Comparison of ENCODE assay signal across 8 cellular contexts in the genomic region with DNA sequence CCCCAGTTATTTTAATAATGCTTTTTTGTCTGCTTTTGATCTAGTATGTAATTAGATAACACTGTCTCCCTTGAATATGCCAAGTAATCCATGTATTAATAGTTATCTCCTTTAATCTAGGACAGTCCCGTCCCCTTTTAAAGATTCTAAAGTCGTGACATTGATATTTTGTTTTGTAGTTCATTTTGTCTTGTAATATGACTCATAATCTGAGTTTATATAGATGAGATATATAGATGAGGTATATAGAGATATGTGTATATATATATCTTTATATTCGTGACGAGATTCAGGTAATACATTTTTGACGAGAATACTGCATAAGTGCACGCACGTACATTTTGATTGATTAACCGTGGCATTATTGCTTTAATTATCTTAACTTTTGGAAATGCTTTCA. TPM values are rescaled to one million over a fixed set of nuclear protein-coding genes. Genes with fewer than 3 reads are reported as not detected.
DNase-seq lines count a peak whose midpoint lies in the region; ATAC-seq and TF ChIP-seq lines count a peak whose summit lies in the region.

No MANE protein-coding gene starts in this region.

- H3K27ac ChIP-seq in heart left ventricle (peak overlapping the region in 11 of 12 donors; percentile 95 to 100 (median 99)), lower lobe of right lung (peak overlapping the region; percentile 99), upper lobe of left lung (peak overlapping the region in 3 of 4 donors; percentile 96 to 99 (median 98))

- intact Hi-C loops in heart left ventricle (cut with DNase I) = loop anchor here in 8 of 10 donors (2.0 to 10.0 kb wide), 4 partner anchors 219 to 381 kb away; a partner anchor contains a TSS
- intact Hi-C loops in left ventricle myocardium superior (cut with micrococcal nuclease) = no loop called here
- intact Hi-C loops in lower lobe of right lung (cut with DNase I) = no loop called here

- peak overlapping the region; percentile 70 to 95 (median 84) for H3K4me3 ChIP-seq in heart left ventricle
- H3K4me3 ChIP-seq in astrocyte of the cerebellum (ENCODE audit: low read depth, low read length) = peak overlapping the region; percentile 79
- peak overlapping the region; percentile 71 for H3K4me3 ChIP-seq in lower lobe of right lung
- H3K4me3 ChIP-seq in upper lobe of left lung = peak overlapping the region in 3 of 4 donors; percentile 64 to 81 (median 73)

- in situ Hi-C loops in astrocyte of the cerebellum (cut with HindIII; ENCODE audit: low sequenced_read_pairs) = no loop called here

- TF ChIP-seq EP300 in upper lobe of left lung (IDR thresholded peaks at IDR 0.05) = no peak

- H3K36me3 ChIP-seq in heart left ventricle (no peaks in the 10 kb centered on the region), lower lobe of right lung (no peaks in the 10 kb centered on the region), upper lobe of left lung (no peaks in the 10 kb centered on the region)

- H3K27me3 ChIP-seq in heart left ventricle (no peaks in the 10 kb centered on the region), lower lobe of right lung (ENCODE audit: low read depth) (no peaks in the 10 kb centered on the region), upper lobe of left lung (no peaks in the 10 kb centered on the region)

- TF ChIP-seq CTCF in heart left ventricle (IDR thresholded peaks at IDR 0.05) (no peak), astrocyte of the cerebellum (IDR thresholded peaks at IDR 0.05; ENCODE audit: low read depth, low read length, missing control alignments) (no peak), lower lobe of right lung (IDR thresholded peaks at IDR 0.05) (no peak), upper lobe of left lung (IDR thresholded peaks at IDR 0.05) (no peak)

- peaks cover 4 to 52% (median 32%) of the 10 kb centered on the region in 12 donors for H3K4me1 ChIP-seq in heart left ventricle
- H3K4me1 ChIP-seq in lower lobe of right lung = peaks cover 43% of the 10 kb centered on the region
- peaks cover 25 to 47% (median 28%) of the 10 kb centered on the region in 4 donors for H3K4me1 ChIP-seq in upper lobe of left lung

- no peaks in the 10 kb centered on the region for H3K9me3 ChIP-seq in heart left ventricle
- H3K9me3 ChIP-seq in lower lobe of right lung = no peaks in the 10 kb centered on the region
- H3K9me3 ChIP-seq in upper lobe of left lung = no peaks in the 10 kb centered on the region

- WGBS in heart left ventricle, 4 donors = 21 to 26% (median 24%) methylated on average over 8 of the region's 8 CpGs
- 34 to 36% methylated on average over 8 of the region's 8 CpGs for WGBS in upper lobe of left lung, 2 donors

- DNase-seq in heart left ventricle (no peak), left ventricle myocardium superior (no peak), astrocyte of the cerebellum (ENCODE audit: low read depth) (no peak), lower lobe of right lung (no peak), upper lobe of left lung (no peak), OCI-M1 (lab: John Stamatoyannopoulos, UW) (no peak), NCI-H1105 (lab: John Stamatoyannopoulos, UW) (no peak)
- DNase-seq in activated effector memory CD4-positive, alpha-beta T cell treated with Interleukin-2 at 50 U/mL for 16 hours = no peak

- TF ChIP-seq POLR2A in heart left ventricle (IDR thresholded peaks at IDR 0.05) (no peak), upper lobe of left lung (IDR thresholded peaks at IDR 0.05) (no peak)

- ATAC-seq in heart left ventricle = no peak
- no peak for ATAC-seq in left ventricle myocardium superior
- no peak for ATAC-seq in lower lobe of right lung
- no peak for ATAC-seq in upper lobe of left lung (ENCODE audit: low FRiP score in 2 of 2)

RNA-seq across cellular contexts. Expression of a gene that starts 1.6 kb away (rescaled TPM):
- total RNA-seq in heart left ventricle (10 to 100 TPM; 13.5 to 34.2 (median 28.4) TPM), left ventricle myocardium superior (32.3 TPM), lower lobe of right lung (60.7 TPM), upper lobe of left lung (100 to 1,000 TPM in 3 of 6 donors, 10 to 100 TPM in 3; 48.6 to 294 (median 106) TPM)
- polyA plus RNA-seq in heart left ventricle = 10 to 100 TPM; 17.0 to 25.7 TPM

Comparison
In these comparisons a context has a peak if more than half of its experiments do, and no peak if none do; other contexts are left out.
1. intact Hi-C loops: an anchor here in heart left ventricle (2.0 to 10.0 kb wide); none called in left ventricle myocardium superior and lower lobe of right lung.